In the genomic region with DNA sequence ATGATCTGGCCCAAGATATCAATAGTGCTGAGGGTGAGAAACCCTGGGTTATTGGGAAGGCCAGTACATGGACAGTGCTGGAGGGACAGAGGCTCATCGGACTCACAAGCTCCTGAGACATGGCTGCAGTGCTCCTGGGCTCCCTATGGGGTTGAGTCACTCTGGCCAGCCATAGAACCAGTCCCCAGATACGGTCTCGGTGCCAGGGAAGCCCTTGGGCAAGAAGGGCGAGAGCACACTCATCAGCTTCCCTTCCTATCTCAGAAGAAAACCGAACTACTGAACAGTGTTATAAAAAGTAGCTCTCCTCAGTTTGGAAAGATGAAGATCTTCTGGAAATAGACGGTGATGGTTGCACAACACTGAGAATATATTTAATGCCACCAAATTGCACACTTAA, we compare ENCODE assay signal across 17 cellular contexts.
"Had no signal": no experiment of that assay in that cellular context is flagged by ENCODE, and none has a peak within 500 bp of the region (broad histone marks: within the 10 kb centered on the region; RNA-seq: fewer than 3 reads in every experiment).

No MANE protein-coding gene starts in this region.

- H3K27me3 ChIP-seq: cardiac muscle cell, suprapubic skin, upper lobe of right lung had no signal

- H3K27ac Mint-ChIP-seq: activated CD4-positive, alpha-beta memory T cell treated with anti-CD3 and anti-CD28 coated beads for 36 hours; activated T-cell treated with anti-CD3 and anti-CD28 coated beads, Interleukin-2, amount 50 U/mL, for 72 hours; memory B cell had no signal

- DNase-seq: activated CD4-positive, alpha-beta memory T cell treated with anti-CD3 and anti-CD28 coated beads for 36 hours; activated CD4-positive, alpha-beta T cell treated with anti-CD3 and anti-CD28 coated beads for 1 hour; activated naive CD4-positive, alpha-beta T cell; activated T-cell treated with anti-CD3 and anti-CD28 coated beads, Interleukin-2, amount 50 U/mL, for 72 hours; effector memory CD8-positive, alpha-beta T cell; immature natural killer cell; nephron progenitor cell; stimulated activated CD4-positive, alpha-beta T cell treated with anti-CD3 and anti-CD28 coated beads, Interleukin-12 subunit alpha, Interleukin-12 subunit beta, amount 100 ng/mL, for 4 hours; stimulated activated naive CD8-positive, alpha-beta T cell treated with anti-CD3 and anti-CD28 coated beads, Interleukin-15, Interleukin-2, amounts not matched to agents 100 U/mL and 50 U/mL, for 24 hours; SW 1271; T-helper 9 cell; upper lobe of right lung had no signal

- H3K4me1 ChIP-seq: psoas muscle had no signal

- H3K36me3 Mint-ChIP-seq: memory B cell had no signal

- H3K27ac ChIP-seq: cardiac muscle cell, psoas muscle, upper lobe of right lung had no signal

- H3K27me3 Mint-ChIP-seq: activated CD4-positive, alpha-beta memory T cell treated with anti-CD3 and anti-CD28 coated beads for 36 hours; effector memory CD8-positive, alpha-beta T cell; memory B cell had no signal

- ATAC-seq: activated T-cell treated with anti-CD3 and anti-CD28 coated beads, Interleukin-2, amount 50 U/mL, for 72 hours; effector memory CD8-positive, alpha-beta T cell; psoas muscle; stimulated activated naive CD8-positive, alpha-beta T cell treated with anti-CD3 and anti-CD28 coated beads, Interleukin-15, Interleukin-2, amounts not matched to agents 100 U/mL and 50 U/mL, for 24 hours; upper lobe of right lung had no signal

- H3K36me3 ChIP-seq: cardiac muscle cell, suprapubic skin, upper lobe of right lung had no signal

- H3K4me3 ChIP-seq: cardiac muscle cell, coronary artery, psoas muscle, suprapubic skin, upper lobe of right lung had no signal

- H3K9me3 Mint-ChIP-seq: activated CD4-positive, alpha-beta memory T cell treated with anti-CD3 and anti-CD28 coated beads for 36 hours; activated T-cell treated with anti-CD3 and anti-CD28 coated beads, Interleukin-2, amount 50 U/mL, for 72 hours; effector memory CD8-positive, alpha-beta T cell; immature natural killer cell; memory B cell; nephron progenitor cell had no signal

- H3K9me3 ChIP-seq: psoas muscle, suprapubic skin, upper lobe of right lung had no signal

- H3K4me3 Mint-ChIP-seq: activated CD4-positive, alpha-beta memory T cell treated with anti-CD3 and anti-CD28 coated beads for 36 hours; activated T-cell treated with anti-CD3 and anti-CD28 coated beads, Interleukin-2, amount 50 U/mL, for 72 hours; effector memory CD8-positive, alpha-beta T cell; immature natural killer cell; memory B cell; nephron progenitor cell had no signal
